In genomic region chr9:5338992-5339981, GRCh38 we compare ENCODE assay signal across 10 cellular contexts. TPM values are rescaled to one million over a fixed set of nuclear protein-coding genes. Genes with fewer than 3 reads are reported as not detected.
DNase-seq lines count a peak whose midpoint lies in the region; ATAC-seq, FAIRE-seq and TF ChIP-seq lines count a peak whose summit lies in the region.
"Not testable (repeated sequence)": the region's sequence is repeated elsewhere in the genome, so short reads cannot be mapped to it uniquely, and the experiment has no call there.
"Had no signal": no experiment of that assay in that cellular context is flagged by ENCODE, and none has a peak within 500 bp of the region (broad histone marks: within the 10 kb centered on the region; RNA-seq: fewer than 3 reads in every experiment).

A gene with protein sequence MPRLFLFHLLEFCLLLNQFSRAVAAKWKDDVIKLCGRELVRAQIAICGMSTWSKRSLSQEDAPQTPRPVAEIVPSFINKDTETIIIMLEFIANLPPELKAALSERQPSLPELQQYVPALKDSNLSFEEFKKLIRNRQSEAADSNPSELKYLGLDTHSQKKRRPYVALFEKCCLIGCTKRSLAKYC (minus strand): TSS chr9:5339876. CDS start chr9:5339746, 130 bp downstream.

- H3K4me2 ChIP-seq in MM.1S (ENCODE audit: low read depth, low read length), result peak within 1 kb of the TSS; percentile 45; the same call in 1 of the 2 replicates

- CTCF ChIA-PET in activated CD4-positive, alpha-beta T cell treated with anti-CD3 and anti-CD28 coated beads, Interleukin-2, amount 10 ng/mL, durations not matched to agents 7 days and 5 days (lab: Charles Lee), result interaction anchor here (1.0 kb wide), 1 partner anchor 11 kb away, joined by 3 read pairs; no protein-coding TSS in a partner anchor

- not testable (repeated sequence) for H3K9me2 ChIP-seq in MM.1S (replicated peaks; ENCODE audit: insufficient read depth, low read length)

- not testable (repeated sequence) for H3K9me3 ChIP-seq in MM.1S (replicated peaks; ENCODE audit: insufficient read depth, low read length); kidney (ENCODE audit: control insufficient read depth in 1 of 2, low read length in 2 of 2); gastrocnemius medialis

- H3K4me3 ChIP-seq in MM.1S (ENCODE audit: low read length), result peak within 1 kb of the TSS; percentile 34; the same call in 1 of the 2 replicates
- H3K4me3 ChIP-seq in kidney (ENCODE audit: low read length in 2 of 2); gastrocnemius medialis: not testable (repeated sequence)

- peak; percentile 19 for DNase-seq in DMS53 treated with DMSO at 0.1 percent for 48 hours (lab: John Stamatoyannopoulos, UW; ENCODE audit: unreplicated experiment)
- peak; percentile 24 for DNase-seq in MM.1S
- DNase-seq in activated CD4-positive, alpha-beta T cell treated with anti-CD3 and anti-CD28 coated beads, Interleukin-2, amount 10 ng/mL, durations not matched to agents 7 days and 5 days; chondrocyte (ENCODE audit: low spot score); kidney; gastrocnemius medialis: not testable (repeated sequence)

- H3K27me3 Mint-ChIP-seq in activated CD4-positive, alpha-beta T cell treated with anti-CD3 and anti-CD28 coated beads, Interleukin-2, amount 10 ng/mL, durations not matched to agents 7 days and 5 days, result not testable (repeated sequence)
- peaks cover 19% of the 10 kb centered on the region for H3K27me3 Mint-ChIP-seq in chondrocyte (ENCODE audit: low read depth)

- not testable (repeated sequence) for H3K9ac ChIP-seq in MM.1S (ENCODE audit: low read length); kidney (ENCODE audit: low read length in 2 of 2)

- peaks cover 31% of the 10 kb centered on the region for H3K4me1 Mint-ChIP-seq in activated CD4-positive, alpha-beta T cell treated with anti-CD3 and anti-CD28 coated beads, Interleukin-2, amount 10 ng/mL, durations not matched to agents 7 days and 5 days
- not testable (repeated sequence) for H3K4me1 Mint-ChIP-seq in chondrocyte (ENCODE audit: low read depth)

- POLR2A ChIA-PET in activated CD4-positive, alpha-beta T cell treated with anti-CD3 and anti-CD28 coated beads, Interleukin-2, amount 10 ng/mL, durations not matched to agents 7 days and 5 days (lab: Charles Lee), result not testable (repeated sequence)

- intact Hi-C loops in kidney (cut with DNase I); gastrocnemius medialis (cut with DNase I; ENCODE audit: low total_unique reads): not testable (repeated sequence)

- peak within 1 kb of the TSS; percentile 55 for H2AFZ ChIP-seq in MM.1S (ENCODE audit: low read length)

- H3K4me3 Mint-ChIP-seq in activated CD4-positive, alpha-beta T cell treated with anti-CD3 and anti-CD28 coated beads, Interleukin-2, amount 10 ng/mL, durations not matched to agents 7 days and 5 days, result peak within 1 kb of the TSS; percentile 25
- H3K4me3 Mint-ChIP-seq in chondrocyte (ENCODE audit: unreplicated experiment), result peak within 1 kb of the TSS; percentile 50

- H3K27me3 ChIP-seq in MM.1S (replicated peaks; ENCODE audit: insufficient read depth, low read length); gastrocnemius medialis: not testable (repeated sequence)

- H3K27ac ChIP-seq in MM.1S (ENCODE audit: low read length); kidney (ENCODE audit: low read depth in 2 of 2, low read length in 2 of 2); gastrocnemius medialis: not testable (repeated sequence)

- ATAC-seq in GM19468 (IDR thresholded peaks at IDR 0.05; ENCODE audit: extremely low read depth, unreplicated experiment) (peak; percentile 79), HG03025 (IDR thresholded peaks at IDR 0.05; ENCODE audit: low FRiP score, unreplicated experiment) (peak; percentile 100), gastrocnemius medialis (peak; percentile 97 to 100)

- peak within 1 kb of the TSS; percentile 50 for H3K27ac Mint-ChIP-seq in activated CD4-positive, alpha-beta T cell treated with anti-CD3 and anti-CD28 coated beads, Interleukin-2, amount 10 ng/mL, durations not matched to agents 7 days and 5 days
- H3K27ac Mint-ChIP-seq in chondrocyte (ENCODE audit: unreplicated experiment), result not testable (repeated sequence)

- H3K79me2 ChIP-seq in MM.1S (ENCODE audit: low read length), result not testable (repeated sequence)

- H3K9me3 Mint-ChIP-seq in activated CD4-positive, alpha-beta T cell treated with anti-CD3 and anti-CD28 coated beads, Interleukin-2, amount 10 ng/mL, durations not matched to agents 7 days and 5 days; chondrocyte (ENCODE audit: low read depth): not testable (repeated sequence)

- not testable (repeated sequence) for H3K36me3 ChIP-seq in MM.1S (replicated peaks; ENCODE audit: insufficient read depth, low read length); kidney (ENCODE audit: control insufficient read depth in 1 of 2, insufficient read depth in 2 of 2, low read length in 2 of 2); gastrocnemius medialis

- not testable (repeated sequence) for H3F3A ChIP-seq in MM.1S (ENCODE audit: insufficient read depth, low read length)

- H3K4me1 ChIP-seq in MM.1S (ENCODE audit: low read length), result peaks cover 11% of the 10 kb centered on the region
- H3K4me1 ChIP-seq in kidney (ENCODE audit: control insufficient read depth in 1 of 2, insufficient read depth in 1 of 2, low read depth in 1 of 2, low read length in 2 of 2); gastrocnemius medialis: not testable (repeated sequence)

- FAIRE-seq in kidney (lab: Jason Lieb, UNC), result peak; percentile 99

- H3K36me3 Mint-ChIP-seq in activated CD4-positive, alpha-beta T cell treated with anti-CD3 and anti-CD28 coated beads, Interleukin-2, amount 10 ng/mL, durations not matched to agents 7 days and 5 days (ENCODE audit: low read depth); chondrocyte (ENCODE audit: low read depth): not testable (repeated sequence)

- not testable (repeated sequence) for TF ChIP-seq POLR2A in gastrocnemius medialis (IDR thresholded peaks at IDR 0.05)

- not testable (repeated sequence) for H4K20me1 ChIP-seq in MM.1S (ENCODE audit: insufficient read depth, low read length)

- not testable (repeated sequence) for TF ChIP-seq CTCF in MM.1S (IDR thresholded peaks at IDR 0.05; ENCODE audit: low read length); chondrocyte (IDR thresholded peaks at IDR 0.05); kidney (IDR thresholded peaks at IDR 0.05; ENCODE audit: borderline replicate concordance, extremely low read depth, insufficient read depth); gastrocnemius medialis (IDR thresholded peaks at IDR 0.05 in 4 of 5, conservative IDR thresholded peaks at IDR 0.05 in 1 of 5)

- in situ Hi-C loops in gastrocnemius medialis (cut with MboI; ENCODE audit: low sequenced_read_pairs in 4 of 4), result not testable (repeated sequence)

RNA-seq across cellular contexts. Expression of the gene that starts here (rescaled TPM):
- 1 to 10 TPM; 1.6 to 2.6 TPM for total RNA-seq in activated CD4-positive, alpha-beta T cell treated with anti-CD3 and anti-CD28 coated beads, Interleukin-2, amount 10 ng/mL, durations not matched to agents 7 days and 5 days
- total RNA-seq in chondrocyte (not detected in 3 replicates), kidney (0.57 TPM), gastrocnemius medialis (not detected)
- 0.82 TPM for polyA plus RNA-seq in kidney (ENCODE audit: insufficient read depth, low read depth, low replicate concordance)
- total RNA-seq: posterior vena cava had no signal
- polyA plus RNA-seq: BJ had no signal

Comparison
In these comparisons a context has a peak if more than half of its experiments do, and no peak if none do; other contexts are left out.
1. Peak in ATAC-seq in gastrocnemius medialis; RNA of the gene not detected or under 1 TPM.